8 cellular contexts compared by ENCODE assay signal in genomic region chr17:30291571-30292489, GRCh38. TPM values are rescaled to one million over a fixed set of nuclear protein-coding genes. Genes with fewer than 3 reads are reported as not detected.
DNase-seq lines count a peak whose midpoint lies in the region; ATAC-seq and TF ChIP-seq lines count a peak whose summit lies in the region.

A gene with protein sequence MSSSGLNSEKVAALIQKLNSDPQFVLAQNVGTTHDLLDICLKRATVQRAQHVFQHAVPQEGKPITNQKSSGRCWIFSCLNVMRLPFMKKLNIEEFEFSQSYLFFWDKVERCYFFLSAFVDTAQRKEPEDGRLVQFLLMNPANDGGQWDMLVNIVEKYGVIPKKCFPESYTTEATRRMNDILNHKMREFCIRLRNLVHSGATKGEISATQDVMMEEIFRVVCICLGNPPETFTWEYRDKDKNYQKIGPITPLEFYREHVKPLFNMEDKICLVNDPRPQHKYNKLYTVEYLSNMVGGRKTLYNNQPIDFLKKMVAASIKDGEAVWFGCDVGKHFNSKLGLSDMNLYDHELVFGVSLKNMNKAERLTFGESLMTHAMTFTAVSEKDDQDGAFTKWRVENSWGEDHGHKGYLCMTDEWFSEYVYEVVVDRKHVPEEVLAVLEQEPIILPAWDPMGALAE (minus strand): TSS chr17:30291944. CDS start chr17:30291819, 125 bp downstream.

- no peaks in the 10 kb centered on the region for H3F3A ChIP-seq in SK-N-SH (replicated peaks; ENCODE audit: insufficient read depth)

- ATAC-seq in GM21447 (IDR thresholded peaks at IDR 0.05; ENCODE audit: unreplicated experiment), result peak; percentile 58
- ATAC-seq in activated naive CD4-positive, alpha-beta T cell treated with anti-CD3 and anti-CD28 coated beads, Interleukin-2, amount 50 U/mL, for 72 hours, result peak; percentile 77 to 87

- H3K9me3 ChIP-seq in SK-N-SH (no peaks in the 10 kb centered on the region), testis (no peaks in the 10 kb centered on the region)

- peak within 1 kb of the TSS; percentile 36 to 63; a peak in 3 of 4 replicates for H3K27ac ChIP-seq in SK-N-SH (ENCODE audit: low read depth in 2 of 2, low read length in 1 of 2)
- H3K27ac ChIP-seq in testis, result peak within 1 kb of the TSS; percentile 36 to 74

- peaks cover 25% of the 10 kb centered on the region for H3K79me2 ChIP-seq in SK-N-SH (ENCODE audit: insufficient read depth)

- peak in 1 of 2 experiments; percentile 79; a peak in 2 of 4 replicates for TF ChIP-seq EP300 in SK-N-SH (IDR thresholded peaks at IDR 0.05; ENCODE audit: borderline replicate concordance in 1 of 2, low read depth in 1 of 2, low read length in 1 of 2)

- H3K4me2 ChIP-seq in SK-N-SH, result peak within 1 kb of the TSS; percentile 74

- WGBS in SK-N-SH (ENCODE audit: low lambda C conversion rate), result 8% methylated on average over 14 of the region's 99 CpGs
- WGBS in testis, 2 donors, result 1% methylated on average over 13 to 42 of the region's 99 CpGs

- no peaks in the 10 kb centered on the region for H3K9me3 Mint-ChIP-seq in activated naive CD4-positive, alpha-beta T cell treated with anti-CD3 and anti-CD28 coated beads, Interleukin-2, amount 50 U/mL, for 72 hours
- peaks cover 5% of the 10 kb centered on the region for H3K9me3 Mint-ChIP-seq in glutamatergic neuron (ENCODE audit: unreplicated experiment)
- H3K9me3 Mint-ChIP-seq in osteocyte (ENCODE audit: unreplicated experiment), result no peaks in the 10 kb centered on the region

- no peak for TF ChIP-seq POLR2A in testis (IDR thresholded peaks at IDR 0.05)

- peak within 1 kb of the TSS; percentile 98 for H3K4me3 Mint-ChIP-seq in glutamatergic neuron (ENCODE audit: unreplicated experiment)
- H3K4me3 Mint-ChIP-seq in osteocyte (ENCODE audit: unreplicated experiment), result peak within 1 kb of the TSS; percentile 88

- H3K4me3 ChIP-seq in Jurkat, Clone E6-1 (ENCODE audit: low read length), result peak within 1 kb of the TSS; percentile 79
- peak within 1 kb of the TSS; percentile 88 to 91 for H3K4me3 ChIP-seq in SK-N-SH (ENCODE audit: low read depth in 2 of 2, low read length in 1 of 2)
- H3K4me3 ChIP-seq in testis, result peak within 1 kb of the TSS; percentile 91 to 92

- peak within 1 kb of the TSS; percentile 80 for H3K9ac ChIP-seq in SK-N-SH

- H2AFZ ChIP-seq in SK-N-SH (ENCODE audit: low read depth), result peak within 1 kb of the TSS; percentile 98

- no peak for TF ChIP-seq RAD21 in SK-N-SH (IDR thresholded peaks at IDR 0.05; ENCODE audit: low read length)

- H3K27me3 Mint-ChIP-seq in glutamatergic neuron (ENCODE audit: unreplicated experiment), result peaks cover 6% of the 10 kb centered on the region
- no peaks in the 10 kb centered on the region for H3K27me3 Mint-ChIP-seq in osteocyte (ENCODE audit: unreplicated experiment)

- no peaks in the 10 kb centered on the region for H3K9me2 ChIP-seq in SK-N-SH

- H3K4me1 Mint-ChIP-seq in glutamatergic neuron (ENCODE audit: low read depth, unreplicated experiment) (peaks cover 12% of the 10 kb centered on the region), osteocyte (ENCODE audit: unreplicated experiment) (peaks cover 13% of the 10 kb centered on the region)

- H3K36me3 ChIP-seq in SK-N-SH (replicated peaks in 1 of 2; ENCODE audit: control insufficient read depth in 1 of 2, insufficient read depth in 2 of 2, low read length in 1 of 2) (peaks cover 21 to 23% of the 10 kb centered on the region in 2 experiments), testis (ENCODE audit: low read depth, missing control alignments) (no peaks in the 10 kb centered on the region)

- intact Hi-C loops in testis (cut with DNase I; ENCODE audit: low total_unique reads), result no loop called here

- H3K27ac Mint-ChIP-seq in activated naive CD4-positive, alpha-beta T cell treated with anti-CD3 and anti-CD28 coated beads, Interleukin-2, amount 50 U/mL, for 72 hours, result peak within 1 kb of the TSS; percentile 90 to 97
- H3K27ac Mint-ChIP-seq in glutamatergic neuron (ENCODE audit: unreplicated experiment), result peak within 1 kb of the TSS; percentile 96
- peak within 1 kb of the TSS; percentile 50 for H3K27ac Mint-ChIP-seq in osteocyte (ENCODE audit: unreplicated experiment)

- peaks cover 14 to 15% of the 10 kb centered on the region in 2 donors for H3K36me3 Mint-ChIP-seq in activated naive CD4-positive, alpha-beta T cell treated with anti-CD3 and anti-CD28 coated beads, Interleukin-2, amount 50 U/mL, for 72 hours
- H3K36me3 Mint-ChIP-seq in glutamatergic neuron (ENCODE audit: unreplicated experiment), result no peaks in the 10 kb centered on the region
- H3K36me3 Mint-ChIP-seq in osteocyte (ENCODE audit: unreplicated experiment), result peaks cover 11% of the 10 kb centered on the region

- POLR2A ChIA-PET in SK-N-SH (lab: Yijun Ruan, JAX), result interaction anchor here (1.5 kb wide), 1 partner anchor 187 kb away, joined by 4 read pairs; no protein-coding TSS in a partner anchor

- DNase-seq in DMS153 (lab: John Stamatoyannopoulos, UW) (peak; percentile 24), SK-N-SH (peak; percentile 94), glutamatergic neuron (peak; percentile 88), osteocyte (ENCODE audit: extremely low spot score, unreplicated experiment) (peak; percentile 90), testis (peak; percentile 84)
- peak; percentile 72 for DNase-seq in Jurkat, Clone E6-1 (ENCODE audit: low read depth, low spot score)
- DNase-seq in activated naive CD4-positive, alpha-beta T cell treated with anti-CD3 and anti-CD28 coated beads, Interleukin-2, amount 50 U/mL, for 72 hours (ENCODE audit: low spot score in 2 of 2), result peak; percentile 81 to 84

- no peaks in the 10 kb centered on the region for H4K20me1 ChIP-seq in SK-N-SH (ENCODE audit: insufficient read depth)

- H3K27me3 ChIP-seq in SK-N-SH (ENCODE audit: insufficient read depth), result no peaks in the 10 kb centered on the region
- H3K27me3 ChIP-seq in testis, result no peaks in the 10 kb centered on the region

- TF ChIP-seq CTCF in SK-N-SH (IDR thresholded peaks at IDR 0.05), result no peak
- TF ChIP-seq CTCF in glutamatergic neuron (IDR thresholded peaks at IDR 0.05; ENCODE audit: partially characterized antibody, unreplicated experiment), result no peak
- TF ChIP-seq CTCF in osteocyte (IDR thresholded peaks at IDR 0.05), result no peak
- TF ChIP-seq CTCF in testis (IDR thresholded peaks at IDR 0.05), result no peak

- H3K4me1 ChIP-seq in SK-N-SH (ENCODE audit: control insufficient read depth in 1 of 2, insufficient read depth in 2 of 2, low read depth in 1 of 2, low read length in 1 of 2), result peaks cover 0 to 15% of the 10 kb centered on the region in 2 experiments; a peak in 2 of 4 replicates
- peaks cover 12% of the 10 kb centered on the region for H3K4me1 ChIP-seq in testis

- CTCF ChIA-PET in SK-N-SH (lab: Yijun Ruan, JAX), result interaction anchor here (1.0 to 2.4 kb wide), 6 partner anchors 14 to 187 kb away, joined by 3 to 11 read pairs (median 6); partner anchors contain the start of gene SLC6A4

TF ChIP-seq in SK-N-SH, 30 proteins besides CTCF, POLR2A, EP300 and RAD21 (continues in another document):
- TF ChIP-seq, protein P1, sequence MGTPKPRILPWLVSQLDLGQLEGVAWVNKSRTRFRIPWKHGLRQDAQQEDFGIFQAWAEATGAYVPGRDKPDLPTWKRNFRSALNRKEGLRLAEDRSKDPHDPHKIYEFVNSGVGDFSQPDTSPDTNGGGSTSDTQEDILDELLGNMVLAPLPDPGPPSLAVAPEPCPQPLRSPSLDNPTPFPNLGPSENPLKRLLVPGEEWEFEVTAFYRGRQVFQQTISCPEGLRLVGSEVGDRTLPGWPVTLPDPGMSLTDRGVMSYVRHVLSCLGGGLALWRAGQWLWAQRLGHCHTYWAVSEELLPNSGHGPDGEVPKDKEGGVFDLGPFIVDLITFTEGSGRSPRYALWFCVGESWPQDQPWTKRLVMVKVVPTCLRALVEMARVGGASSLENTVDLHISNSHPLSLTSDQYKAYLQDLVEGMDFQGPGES (IDR thresholded peaks at IDR 0.05; ENCODE audit: low read depth, low read length), result no peak
- TF ChIP-seq RFX5 (IDR thresholded peaks at IDR 0.05; ENCODE audit: low read length) (no peak), FOSL2 (IDR thresholded peaks at IDR 0.05; ENCODE audit: borderline replicate concordance, low read depth) (peak; percentile 53; the same call in 1 of the 2 replicates), RXRA (IDR thresholded peaks at IDR 0.05; ENCODE audit: borderline replicate concordance, low read depth) (no peak), USF1 (IDR thresholded peaks at IDR 0.05; ENCODE audit: borderline replicate concordance, low read depth) (no peak), TCF12 (IDR thresholded peaks at IDR 0.05) (no peak), MEF2A (IDR thresholded peaks at IDR 0.05; ENCODE audit: borderline replicate concordance, low read depth) (no peak), CHD2 (IDR thresholded peaks at IDR 0.05; ENCODE audit: low read length, partially characterized antibody) (no peak), MXI1 (IDR thresholded peaks at IDR 0.05; ENCODE audit: low read depth, low read length) (no peak; the same call in 1 of the 2 replicates), RCOR1 (IDR thresholded peaks at IDR 0.05; ENCODE audit: low read length) (no peak), JUND (IDR thresholded peaks at IDR 0.05) (peak; percentile 33; the same call in 1 of the 2 replicates), EZH2phosphoT487 (IDR thresholded peaks at IDR 0.05; ENCODE audit: borderline replicate concordance, low read depth) (no peak), GABPA (IDR thresholded peaks at IDR 0.05; ENCODE audit: low read depth) (peak; percentile 61), YY1 (IDR thresholded peaks at IDR 0.05; ENCODE audit: low read depth) (peak; percentile 68; the same call in 1 of the 2 replicates)

RNA-seq across cellular contexts. Expression of the gene that starts here (rescaled TPM):
- polyA plus RNA-seq in Jurkat, Clone E6-1 (2012; ENCODE audit: insufficient read depth, insufficient read length), result 98.1 TPM
- 19.4 and 19.5 TPM in 2 replicates for polyA plus RNA-seq in SK-N-SH (2012; rRNA removed)
- polyA plus RNA-seq in SK-N-SH (2012; cell fraction: cytosol; rRNA removed), result 24.5 and 26.1 TPM in 2 replicates
- 15.5 and 22.4 TPM in 2 replicates for polyA plus RNA-seq in SK-N-SH (2012; cell fraction: nucleus; rRNA removed)
- 10 to 100 TPM; 38.3 to 54.7 TPM for total RNA-seq in activated naive CD4-positive, alpha-beta T cell treated with anti-CD3 and anti-CD28 coated beads, Interleukin-2, amount 50 U/mL, for 72 hours
- total RNA-seq in glutamatergic neuron (ENCODE audit: unreplicated experiment), result 103 TPM
- 67.0 TPM in 2 replicates for total RNA-seq in osteocyte
- 10 to 100 TPM; 46.9 to 54.9 TPM for total RNA-seq in testis
- 36.4 TPM for polyA plus RNA-seq in testis (ENCODE audit: insufficient read depth, low read depth, low replicate concordance)

Comparison
In these comparisons a context has a peak if more than half of its experiments do, and no peak if none do; other contexts are left out.
1. Peak in every context shown above with its lines: DNase-seq, ATAC-seq, H3K4me3 ChIP-seq and H3K27ac ChIP-seq.
2. DNase-seq: peak in every context shown above with its lines; median percentile 94 in SK-N-SH; 90 in osteocyte; 88 in glutamatergic neuron; 84 in testis; 82 in activated naive CD4-positive, alpha-beta T cell treated with anti-CD3 and anti-CD28 coated beads, Interleukin-2, amount 50 U/mL, for 72 hours; 72 in Jurkat, Clone E6-1; 24 in DMS153.